ENCODE assay signal across 18 cellular contexts in the genomic region with DNA sequence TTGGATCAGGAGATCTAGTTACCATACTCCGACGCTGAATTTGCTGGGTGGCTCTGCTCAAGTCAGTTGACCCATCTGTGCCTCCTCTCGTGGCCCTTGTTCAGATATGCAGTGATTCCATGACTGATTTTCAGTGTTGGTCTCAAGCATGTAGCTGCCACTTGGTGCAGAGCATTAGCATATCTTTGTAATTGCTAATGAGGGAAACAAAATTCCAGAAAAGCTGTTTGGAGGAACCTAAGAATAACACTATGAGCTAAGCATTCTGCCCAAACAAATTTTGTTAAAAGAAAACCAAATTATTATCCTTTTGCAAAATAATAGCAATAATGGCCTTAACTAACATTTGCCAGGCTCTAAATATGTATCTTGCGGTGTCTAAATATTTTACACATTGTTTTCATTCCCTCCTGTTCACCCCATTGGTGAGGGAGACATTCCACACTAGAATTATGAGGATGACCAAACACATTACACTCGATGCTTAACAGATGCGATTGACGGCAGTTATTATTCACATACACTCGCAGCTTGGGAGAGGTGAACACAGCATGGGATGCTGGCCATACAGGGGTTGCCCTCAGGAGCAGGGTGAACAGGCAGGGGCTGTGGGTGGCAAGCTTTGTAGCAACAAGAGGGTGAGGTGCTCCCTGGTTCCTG.
"Had no signal": no experiment of that assay in that cellular context is flagged by ENCODE, and none has a peak within 500 bp of the region (broad histone marks: within the 10 kb centered on the region; RNA-seq: fewer than 3 reads in every experiment).

No MANE protein-coding gene starts in this region.

- H3K27me3 Mint-ChIP-seq: activated CD4-positive, alpha-beta memory T cell treated with anti-CD3 and anti-CD28 coated beads, Interleukin-2, amount 10 ng/mL, durations not matched to agents 7 days and 5 days; activated CD4-positive, alpha-beta T cell treated with anti-CD3 and anti-CD28 coated beads for 36 hours; activated naive CD4-positive, alpha-beta T cell treated with anti-CD3 and anti-CD28 coated beads, Interleukin-2, amount 10 ng/mL, durations not matched to agents 7 days and 5 days; activated T-cell treated with anti-CD3 and anti-CD28 coated beads, Interleukin-2, amount 50 U/mL, for 24 hours; naive thymus-derived CD8-positive, alpha-beta T cell had no signal

- H3K4me3 Mint-ChIP-seq: activated CD4-positive, alpha-beta memory T cell treated with anti-CD3 and anti-CD28 coated beads, Interleukin-2, amount 10 ng/mL, durations not matched to agents 7 days and 5 days; activated CD4-positive, alpha-beta T cell treated with anti-CD3 and anti-CD28 coated beads for 36 hours; activated naive CD4-positive, alpha-beta T cell treated with anti-CD3 and anti-CD28 coated beads, Interleukin-2, amount 10 ng/mL, durations not matched to agents 7 days and 5 days; activated T-cell treated with anti-CD3 and anti-CD28 coated beads, Interleukin-2, amount 50 U/mL, for 24 hours; naive thymus-derived CD8-positive, alpha-beta T cell; stimulated activated naive B cell treated with anti-CD40 and anti-IgM and Interleukin-4, amounts not matched to agents 10 μg/mL and 1 μg/mL and 100 μg/mL, for 72 hours had no signal

- H3K36me3 ChIP-seq: colonic mucosa, esophagus squamous epithelium, lower lobe of right lung, tibial nerve, WERI-Rb-1 had no signal

- H3K9me3 Mint-ChIP-seq: activated CD4-positive, alpha-beta memory T cell treated with anti-CD3 and anti-CD28 coated beads, Interleukin-2, amount 10 ng/mL, durations not matched to agents 7 days and 5 days; activated naive CD4-positive, alpha-beta T cell treated with anti-CD3 and anti-CD28 coated beads, Interleukin-2, amount 10 ng/mL, durations not matched to agents 7 days and 5 days; activated T-cell treated with anti-CD3 and anti-CD28 coated beads, Interleukin-2, amount 50 U/mL, for 24 hours; stimulated activated naive B cell treated with anti-CD40 and anti-IgM and Interleukin-4, amounts not matched to agents 10 μg/mL and 1 μg/mL and 100 μg/mL, for 72 hours had no signal

- H3K27me3 ChIP-seq: colonic mucosa, esophagus squamous epithelium, foreskin keratinocyte, tibial nerve had no signal

- DNase-seq: activated CD4-positive, alpha-beta memory T cell treated with anti-CD3 and anti-CD28 coated beads, Interleukin-2, amount 10 ng/mL, durations not matched to agents 7 days and 5 days; activated CD4-positive, alpha-beta T cell treated with anti-CD3 and anti-CD28 coated beads for 36 hours; activated naive CD4-positive, alpha-beta T cell treated with anti-CD3 and anti-CD28 coated beads, Interleukin-2, amount 10 ng/mL, durations not matched to agents 7 days and 5 days; activated T-cell treated with anti-CD3 and anti-CD28 coated beads, Interleukin-2, amount 50 U/mL, for 24 hours; amniotic stem cell; caudate nucleus; colonic mucosa; esophagus squamous epithelium; foreskin keratinocyte; head of caudate nucleus; left cardiac atrium; lower lobe of right lung; midbrain; naive thymus-derived CD8-positive, alpha-beta T cell; stimulated activated CD4-positive, alpha-beta T cell treated with anti-CD3 and anti-CD28 coated beads, Interleukin-2, amount 100 ng/mL, for 48 hours; stimulated activated naive B cell treated with anti-CD40 and anti-IgM and Interleukin-4, amounts not matched to agents 10 μg/mL and 1 μg/mL and 100 μg/mL, for 72 hours; WERI-Rb-1 had no signal

- H3K27ac ChIP-seq: colonic mucosa, foreskin keratinocyte, lower lobe of right lung, tibial nerve, WERI-Rb-1 had no signal

- H3K36me3 Mint-ChIP-seq: activated naive CD4-positive, alpha-beta T cell treated with anti-CD3 and anti-CD28 coated beads, Interleukin-2, amount 10 ng/mL, durations not matched to agents 7 days and 5 days; naive thymus-derived CD8-positive, alpha-beta T cell; stimulated activated naive B cell treated with anti-CD40 and anti-IgM and Interleukin-4, amounts not matched to agents 10 μg/mL and 1 μg/mL and 100 μg/mL, for 72 hours had no signal

- H3K27ac Mint-ChIP-seq: activated CD4-positive, alpha-beta memory T cell treated with anti-CD3 and anti-CD28 coated beads, Interleukin-2, amount 10 ng/mL, durations not matched to agents 7 days and 5 days; activated naive CD4-positive, alpha-beta T cell treated with anti-CD3 and anti-CD28 coated beads, Interleukin-2, amount 10 ng/mL, durations not matched to agents 7 days and 5 days; activated T-cell treated with anti-CD3 and anti-CD28 coated beads, Interleukin-2, amount 50 U/mL, for 24 hours; naive thymus-derived CD8-positive, alpha-beta T cell; stimulated activated naive B cell treated with anti-CD40 and anti-IgM and Interleukin-4, amounts not matched to agents 10 μg/mL and 1 μg/mL and 100 μg/mL, for 72 hours had no signal

- H3K4me1 Mint-ChIP-seq: stimulated activated naive B cell treated with anti-CD40 and anti-IgM and Interleukin-4, amounts not matched to agents 10 μg/mL and 1 μg/mL and 100 μg/mL, for 72 hours had no signal

- H3K4me3 ChIP-seq: colonic mucosa, esophagus squamous epithelium, lower lobe of right lung, tibial nerve had no signal

- H3K4me1 ChIP-seq: colonic mucosa, tibial nerve had no signal

- ATAC-seq: activated CD4-positive, alpha-beta T cell treated with anti-CD3 and anti-CD28 coated beads for 36 hours; foreskin keratinocyte; left cardiac atrium; naive thymus-derived CD8-positive, alpha-beta T cell; stimulated activated naive B cell treated with anti-CD40 and anti-IgM and Interleukin-4, amounts not matched to agents 10 μg/mL and 1 μg/mL and 100 μg/mL, for 72 hours had no signal

- H3K9me3 ChIP-seq: colonic mucosa, esophagus squamous epithelium, lower lobe of right lung, tibial nerve had no signal
